In genomic region chr6:148746363-148747144, GRCh38 we compare ENCODE assay signal across 8 cellular contexts. TPM values are rescaled to one million over a fixed set of nuclear protein-coding genes. Genes with fewer than 3 reads are reported as not detected.
DNase-seq lines count a peak whose midpoint lies in the region; ATAC-seq and TF ChIP-seq lines count a peak whose summit lies in the region.

TSS of gene UST (plus strand) at chr6:148747030. CDS start at chr6:148747431, 401 bp downstream.

- no peaks in the 10 kb centered on the region for H3K9me2 ChIP-seq in OCI-LY7 (ENCODE audit: insufficient read depth, low read length)

- peak; percentile 33 for TF ChIP-seq POLR2A in testis (IDR thresholded peaks at IDR 0.05)

- POLR2A ChIA-PET in OCI-LY7 (lab: Charles Lee): interaction anchor here (0.6 kb wide), 1 partner anchor 11 kb away, joined by 3 read pairs; no protein-coding TSS in a partner anchor

- no peaks in the 10 kb centered on the region for H4K20me1 ChIP-seq in OCI-LY7 (ENCODE audit: insufficient read depth, low read length)

- peaks cover 13% of the 10 kb centered on the region for H3K4me1 Mint-ChIP-seq in activated T-helper 2 cell treated with anti-CD3 and anti-CD28 coated beads, Interferon-gamma antibody, Interleukin-2, Interleukin-4, amounts not matched to agents 10 μg/mL and 5 μg/mL and 100 μg/mL, durations not matched to agents 14 hours and 24 hours and 36 hours (ENCODE audit: low read depth)
- peaks cover 40% of the 10 kb centered on the region for H3K4me1 Mint-ChIP-seq in nephron

- ATAC-seq in HG03432 (IDR thresholded peaks at IDR 0.05; ENCODE audit: unreplicated experiment): peak; percentile 58

- H3K4me3 ChIP-seq in OCI-LY7 (ENCODE audit: low read depth, low read length, poor library complexity, severe bottlenecking): peak within 1 kb of the TSS; percentile 84
- peak within 1 kb of the TSS; percentile 72 to 88 for H3K4me3 ChIP-seq in testis

- H3K4me3 Mint-ChIP-seq in activated T-helper 2 cell treated with anti-CD3 and anti-CD28 coated beads, Interferon-gamma antibody, Interleukin-2, Interleukin-4, amounts not matched to agents 10 μg/mL and 5 μg/mL and 100 μg/mL, durations not matched to agents 14 hours and 24 hours and 36 hours (ENCODE audit: low read depth): peak within 1 kb of the TSS; percentile 90
- peak within 1 kb of the TSS; percentile 91 to 93 (median 92) for H3K4me3 Mint-ChIP-seq in nephron

- WGBS in testis, 2 donors: 0% methylated on average over 37 to 50 of the region's 50 CpGs

- H3K36me3 Mint-ChIP-seq in activated T-helper 2 cell treated with anti-CD3 and anti-CD28 coated beads, Interferon-gamma antibody, Interleukin-2, Interleukin-4, amounts not matched to agents 10 μg/mL and 5 μg/mL and 100 μg/mL, durations not matched to agents 14 hours and 24 hours and 36 hours (ENCODE audit: low read depth): no peaks in the 10 kb centered on the region
- H3K36me3 Mint-ChIP-seq in nephron (ENCODE audit: low read depth): no peaks in the 10 kb centered on the region

- CTCF ChIA-PET in OCI-LY7 (lab: Charles Lee; ENCODE audit: unreplicated experiment): no interaction called here

- H3K27me3 ChIP-seq in testis: no peaks in the 10 kb centered on the region

- TF ChIP-seq CTCF in OCI-LY7 (conservative IDR thresholded peaks at IDR 0.05; ENCODE audit: low read length) (peak; percentile 88), nephron (IDR thresholded peaks at IDR 0.05; ENCODE audit: unreplicated experiment in 3 of 3) (peak; percentile 24 to 52 (median 37)), testis (IDR thresholded peaks at IDR 0.05) (peak in 2 of 3 experiments; percentile 15 to 36)

- H3K27ac ChIP-seq in OCI-LY7 (ENCODE audit: low read depth, low read length, poor library complexity, severe bottlenecking) (no peak within 1 kb of the TSS), testis (peak within 1 kb of the TSS; percentile 85 to 92)

- no peaks in the 10 kb centered on the region for H3K9me3 Mint-ChIP-seq in activated T-helper 2 cell treated with anti-CD3 and anti-CD28 coated beads, Interferon-gamma antibody, Interleukin-2, Interleukin-4, amounts not matched to agents 10 μg/mL and 5 μg/mL and 100 μg/mL, durations not matched to agents 14 hours and 24 hours and 36 hours
- no peaks in the 10 kb centered on the region for H3K9me3 Mint-ChIP-seq in nephron

- H3K4me1 ChIP-seq in OCI-LY7 (ENCODE audit: insufficient read depth, low read length, poor library complexity, severe bottlenecking): peaks cover 14% of the 10 kb centered on the region
- peaks cover 7% of the 10 kb centered on the region for H3K4me1 ChIP-seq in testis

- intact Hi-C loops in OCI-LY7 (cut with micrococcal nuclease; ENCODE audit: unreplicated experiment): loop anchor here (1.0 to 2.0 kb wide), 4 partner anchors 168 to 280 kb away; no protein-coding TSS in a partner anchor
- intact Hi-C loops in activated T-helper 2 cell treated with anti-CD3 and anti-CD28 coated beads, Interferon-gamma antibody, Interleukin-2, Interleukin-4, amounts not matched to agents 10 μg/mL and 5 μg/mL and 100 μg/mL, durations not matched to agents 14 hours and 24 hours and 36 hours (cut with micrococcal nuclease): loop anchor here (1.0 to 10.0 kb wide), 4 partner anchors 15 to 202 kb away; no protein-coding TSS in a partner anchor
- intact Hi-C loops in testis (cut with DNase I; ENCODE audit: low total_unique reads): loop anchor here (10.0 kb wide), 1 partner anchor 198 kb away; no protein-coding TSS in a partner anchor

- no peaks in the 10 kb centered on the region for H3K36me3 ChIP-seq in OCI-LY7 (ENCODE audit: insufficient read depth, low read length)
- H3K36me3 ChIP-seq in testis (ENCODE audit: low read depth, missing control alignments): no peaks in the 10 kb centered on the region

- no peaks in the 10 kb centered on the region for H3K9me3 ChIP-seq in OCI-LY7 (ENCODE audit: low read length)
- H3K9me3 ChIP-seq in testis: no peaks in the 10 kb centered on the region

- H3K27ac Mint-ChIP-seq in activated T-helper 2 cell treated with anti-CD3 and anti-CD28 coated beads, Interferon-gamma antibody, Interleukin-2, Interleukin-4, amounts not matched to agents 10 μg/mL and 5 μg/mL and 100 μg/mL, durations not matched to agents 14 hours and 24 hours and 36 hours: peak within 1 kb of the TSS; percentile 46
- H3K27ac Mint-ChIP-seq in nephron: peak within 1 kb of the TSS; percentile 80 to 94 (median 86)

- H3K79me2 ChIP-seq in OCI-LY7 (ENCODE audit: insufficient read depth, low read depth, low read length): no peaks in the 10 kb centered on the region

- peak within 1 kb of the TSS; percentile 77 for H3K4me2 ChIP-seq in OCI-LY7 (ENCODE audit: low read length)

- peaks cover 78% of the 10 kb centered on the region for H3K27me3 Mint-ChIP-seq in activated T-helper 2 cell treated with anti-CD3 and anti-CD28 coated beads, Interferon-gamma antibody, Interleukin-2, Interleukin-4, amounts not matched to agents 10 μg/mL and 5 μg/mL and 100 μg/mL, durations not matched to agents 14 hours and 24 hours and 36 hours (ENCODE audit: low read depth)
- peaks cover 15% of the 10 kb centered on the region for H3K27me3 Mint-ChIP-seq in nephron (ENCODE audit: low read depth)

- BruUV-seq in OCI-LY7 (replicated peaks; lab: Mats Ljungman, UMichigan): no TSS peak

- H2AFZ ChIP-seq in OCI-LY7 (ENCODE audit: low read length): peak within 1 kb of the TSS; percentile 96

- DNase-seq in NCI-H82 (lab: John Stamatoyannopoulos, UW): peak; percentile 67
- DNase-seq in NCI-H82 treated with DMSO at 0.1 percent for 48 hours (lab: John Stamatoyannopoulos, UW; ENCODE audit: unreplicated experiment): no peak
- peak; percentile 83 for DNase-seq in OCI-LY7 (ENCODE audit: low spot score)
- peak; percentile 37 for DNase-seq in activated T-helper 2 cell treated with anti-CD3 and anti-CD28 coated beads, Interferon-gamma antibody, Interleukin-2, Interleukin-4, amounts not matched to agents 10 μg/mL and 5 μg/mL and 100 μg/mL, durations not matched to agents 14 hours and 24 hours and 36 hours (ENCODE audit: low spot score)
- peak; percentile 96 for DNase-seq in fibroblast of the conjunctiva (ENCODE audit: low read depth)
- DNase-seq in testis: peak; percentile 89

RNA-seq across cellular contexts. Expression of gene UST, which starts in this region (rescaled TPM):
- total RNA-seq in OCI-LY7 (2014; rRNA removed; shearing (Covaris generic)): 0.59 and 1.4 TPM in 2 replicates
- total RNA-seq in OCI-LY7 (2022): 3.4 and 4.1 TPM in 2 replicates
- total RNA-seq in activated T-helper 2 cell treated with anti-CD3 and anti-CD28 coated beads, Interferon-gamma antibody, Interleukin-2, Interleukin-4, amounts not matched to agents 10 μg/mL and 5 μg/mL and 100 μg/mL, durations not matched to agents 14 hours and 24 hours and 36 hours: 0.92 and 1.3 TPM in 2 replicates
- total RNA-seq in testis: 10 to 100 TPM; 14.9 to 16.0 TPM
- 14.9 TPM for polyA plus RNA-seq in testis (ENCODE audit: insufficient read depth, low read depth, low replicate concordance)

Comparison
In these comparisons a context has a peak if more than half of its experiments do, and no peak if none do; other contexts are left out.
1. CTCF ChIP-seq: peak in every context shown above with its lines; median percentile 88 in OCI-LY7; 37 in nephron; 26 in testis.